10 cellular contexts compared by ENCODE assay signal in the genomic region with DNA sequence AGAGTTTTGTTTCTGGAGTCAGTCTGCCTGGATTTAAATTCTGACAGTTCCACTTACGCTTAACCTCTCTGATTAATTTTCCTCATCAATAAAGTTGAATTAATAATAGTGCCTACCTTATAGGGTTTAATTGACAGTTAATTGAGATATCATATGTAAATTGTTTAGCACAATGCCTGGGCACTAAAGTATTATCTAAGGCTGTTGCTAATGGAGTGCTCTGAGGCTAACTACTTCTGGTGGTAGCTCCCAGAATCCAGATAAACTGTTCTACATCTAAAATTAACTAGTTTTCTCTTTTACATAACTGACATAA. TPM values are rescaled to one million over a fixed set of nuclear protein-coding genes. Genes with fewer than 3 reads are reported as not detected.
DNase-seq lines count a peak whose midpoint lies in the region; ATAC-seq, FAIRE-seq and TF ChIP-seq lines count a peak whose summit lies in the region.
"Had no signal": no experiment of that assay in that cellular context is flagged by ENCODE, and none has a peak within 500 bp of the region (broad histone marks: within the 10 kb centered on the region; RNA-seq: fewer than 3 reads in every experiment).

No MANE protein-coding gene starts in this region.

- H3K27ac ChIP-seq in neutrophil, result peak overlapping the region; percentile 66
- H3K27ac ChIP-seq: cardiac muscle cell had no signal

- peaks cover 97% of the 10 kb centered on the region for H3K79me2 ChIP-seq in Loucy (ENCODE audit: insufficient read depth, low read length)

- H3K27ac Mint-ChIP-seq in CD14-positive monocyte, result peak overlapping the region; percentile 22 to 86 (median 66)

- peaks cover 33% of the 10 kb centered on the region for H4K20me1 ChIP-seq in Loucy (ENCODE audit: insufficient read depth, low read length, poor library complexity, severe bottlenecking)

- ATAC-seq in HG02610 (IDR thresholded peaks at IDR 0.05; ENCODE audit: unreplicated experiment) (no peak), HG03565 (IDR thresholded peaks at IDR 0.05; ENCODE audit: unreplicated experiment) (no peak)

- H3K9ac ChIP-seq in Loucy (ENCODE audit: low read depth, low read length, poor library complexity, severe bottlenecking), result no peak overlapping the region

- peaks cover 32% of the 10 kb centered on the region for H3K36me3 ChIP-seq in Loucy (ENCODE audit: insufficient read depth, low read length)
- no peaks in the 10 kb centered on the region for H3K36me3 ChIP-seq in neutrophil

- peaks cover 5 to 22% (median 18%) of the 10 kb centered on the region in 7 donors for H3K9me3 Mint-ChIP-seq in CD14-positive monocyte

- peaks cover 27 to 30% of the 10 kb centered on the region in 2 donors for H3K36me3 Mint-ChIP-seq in CD14-positive monocyte

- no peak for FAIRE-seq in urothelium cell line (lab: Jason Lieb, UNC)

- H3F3A ChIP-seq in Loucy (ENCODE audit: low read depth), result no peaks in the 10 kb centered on the region

- peak overlapping the region; percentile 64 for H3K4me3 ChIP-seq in Loucy (ENCODE audit: low read length, poor library complexity, severe bottlenecking)
- peak overlapping the region; percentile 36 for H3K4me3 ChIP-seq in choroid plexus epithelial cell (ENCODE audit: low read depth, low read length)
- H3K4me3 ChIP-seq in neutrophil (ENCODE audit: low read depth in 1 of 2, low read length in 1 of 2), result peak overlapping the region in 1 of 2 experiments; percentile 8
- H3K4me3 ChIP-seq: cardiac muscle cell had no signal

- H3K4me1 Mint-ChIP-seq in CD14-positive monocyte, result peaks cover 30% of the 10 kb centered on the region

- DNase-seq in CD14-positive monocyte (ENCODE audit: low spot score), result no peak
- no peak for DNase-seq in choroid plexus epithelial cell (ENCODE audit: low read depth)
- DNase-seq in urothelium cell line (ENCODE audit: low spot score), result no peak
- no peak for DNase-seq in NCI-H2227 (lab: John Stamatoyannopoulos, UW; ENCODE audit: unreplicated experiment)
- DNase-seq: T-helper 9 cell had no signal

- H3K27me3 ChIP-seq in Loucy (ENCODE audit: insufficient read depth, low read length, poor library complexity, severe bottlenecking) (no peaks in the 10 kb centered on the region), neutrophil (no peaks in the 10 kb centered on the region)
- H3K27me3 ChIP-seq: cardiac muscle cell had no signal

- H3K9me3 ChIP-seq in Loucy (ENCODE audit: insufficient read depth, low read depth, low read length), result peaks cover 20% of the 10 kb centered on the region; the same call in 1 of the 2 replicates
- no peaks in the 10 kb centered on the region for H3K9me3 ChIP-seq in neutrophil

- TF ChIP-seq CTCF in CD14-positive monocyte (IDR thresholded peaks at IDR 0.05), result no peak
- TF ChIP-seq CTCF in Loucy (conservative IDR thresholded peaks at IDR 0.05; ENCODE audit: low read length), result no peak
- TF ChIP-seq CTCF in choroid plexus epithelial cell (conservative IDR thresholded peaks at IDR 0.05; ENCODE audit: low read depth, low read length), result no peak
- TF ChIP-seq CTCF in neutrophil (IDR thresholded peaks at IDR 0.05), result no peak

- no peaks in the 10 kb centered on the region for H3K9me2 ChIP-seq in Loucy (replicated peaks; ENCODE audit: low read depth, low read length)

- no peak overlapping the region for H2AFZ ChIP-seq in Loucy (ENCODE audit: low read length)

- H3K27me3 Mint-ChIP-seq in CD14-positive monocyte (ENCODE audit: low read depth in 3 of 3), result no peaks in the 10 kb centered on the region

- intact Hi-C loops in CD14-positive monocyte (cut with micrococcal nuclease), result no loop called here

- H3K4me2 ChIP-seq in Loucy (ENCODE audit: low read depth, low read length, poor library complexity, severe bottlenecking), result peak overlapping the region; percentile 69

- peak overlapping the region; percentile 48 to 51 for H3K4me3 Mint-ChIP-seq in CD14-positive monocyte

- H3K4me1 ChIP-seq in Loucy (ENCODE audit: insufficient read depth, low read length, poor library complexity, severe bottlenecking) (peaks cover 25% of the 10 kb centered on the region), neutrophil (ENCODE audit: control insufficient read depth in 1 of 2, insufficient read depth in 1 of 2, low read depth in 1 of 2, low read length in 1 of 2) (peaks cover 31 to 34% of the 10 kb centered on the region in 2 experiments)

RNA-seq across cellular contexts. Expression of a gene that starts 29.9 kb away (rescaled TPM):
- 10 to 100 TPM; 48.6 to 57.7 TPM for polyA plus RNA-seq in CD14-positive monocyte
